ENCODE assay signal across 1 cellular context in the genomic region with DNA sequence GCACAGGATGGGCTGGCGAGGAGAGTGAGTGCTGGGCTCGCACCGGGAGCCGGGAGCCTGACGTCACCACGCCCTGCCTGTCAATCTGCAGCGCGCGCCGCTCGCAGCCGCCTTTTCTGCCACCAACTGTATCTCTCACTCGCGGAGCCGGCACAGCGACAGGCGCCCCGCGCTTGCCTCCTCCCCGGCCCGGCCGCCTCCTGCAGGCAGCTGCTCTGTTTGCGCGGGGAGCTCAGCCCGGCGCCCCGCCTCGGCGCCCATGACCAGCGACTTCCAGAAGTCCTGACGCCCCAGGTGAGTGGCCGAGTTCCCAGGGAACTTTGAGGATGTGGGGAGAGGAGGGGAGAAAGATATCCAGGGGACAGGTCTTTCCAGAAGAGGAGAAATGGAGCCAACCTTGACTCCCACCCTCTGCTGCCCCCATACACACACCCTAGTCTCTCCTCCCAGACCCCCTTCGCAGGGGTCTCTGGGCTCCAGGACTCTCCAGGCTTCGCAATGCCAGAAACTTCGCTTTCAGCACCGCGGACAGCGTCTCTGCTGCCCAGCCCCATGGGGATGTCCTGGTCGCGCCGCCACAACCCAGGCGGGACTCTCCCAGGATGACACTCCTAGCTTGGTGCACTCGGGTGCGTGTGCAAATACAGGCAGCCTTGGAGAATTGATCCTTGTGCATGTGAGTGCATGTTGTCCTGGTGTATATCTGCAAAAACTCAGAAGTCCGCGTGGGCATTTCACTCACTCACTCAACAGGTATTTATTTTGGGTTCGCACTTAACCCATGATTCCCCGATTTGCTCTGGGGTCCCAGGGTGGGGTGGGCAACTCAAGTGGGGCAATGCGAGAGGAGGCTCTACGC.
A peak's percentile ranks its signal among the peaks of the same experiment; 100 is the strongest.
TF ChIP-seq lines count a peak whose summit lies in the region.

A gene with protein sequence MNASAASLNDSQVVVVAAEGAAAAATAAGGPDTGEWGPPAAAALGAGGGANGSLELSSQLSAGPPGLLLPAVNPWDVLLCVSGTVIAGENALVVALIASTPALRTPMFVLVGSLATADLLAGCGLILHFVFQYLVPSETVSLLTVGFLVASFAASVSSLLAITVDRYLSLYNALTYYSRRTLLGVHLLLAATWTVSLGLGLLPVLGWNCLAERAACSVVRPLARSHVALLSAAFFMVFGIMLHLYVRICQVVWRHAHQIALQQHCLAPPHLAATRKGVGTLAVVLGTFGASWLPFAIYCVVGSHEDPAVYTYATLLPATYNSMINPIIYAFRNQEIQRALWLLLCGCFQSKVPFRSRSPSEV (plus strand): TSS at position 138 of the 859 bp plus-strand sequence. CDS start 802 bp downstream, outside the sequence.

TF ChIP-seq in WTC11, 78 proteins besides CTCF, POLR2A, EP300 and RAD21 (continued from another document and continues in another):
- TF ChIP-seq, protein P1, sequence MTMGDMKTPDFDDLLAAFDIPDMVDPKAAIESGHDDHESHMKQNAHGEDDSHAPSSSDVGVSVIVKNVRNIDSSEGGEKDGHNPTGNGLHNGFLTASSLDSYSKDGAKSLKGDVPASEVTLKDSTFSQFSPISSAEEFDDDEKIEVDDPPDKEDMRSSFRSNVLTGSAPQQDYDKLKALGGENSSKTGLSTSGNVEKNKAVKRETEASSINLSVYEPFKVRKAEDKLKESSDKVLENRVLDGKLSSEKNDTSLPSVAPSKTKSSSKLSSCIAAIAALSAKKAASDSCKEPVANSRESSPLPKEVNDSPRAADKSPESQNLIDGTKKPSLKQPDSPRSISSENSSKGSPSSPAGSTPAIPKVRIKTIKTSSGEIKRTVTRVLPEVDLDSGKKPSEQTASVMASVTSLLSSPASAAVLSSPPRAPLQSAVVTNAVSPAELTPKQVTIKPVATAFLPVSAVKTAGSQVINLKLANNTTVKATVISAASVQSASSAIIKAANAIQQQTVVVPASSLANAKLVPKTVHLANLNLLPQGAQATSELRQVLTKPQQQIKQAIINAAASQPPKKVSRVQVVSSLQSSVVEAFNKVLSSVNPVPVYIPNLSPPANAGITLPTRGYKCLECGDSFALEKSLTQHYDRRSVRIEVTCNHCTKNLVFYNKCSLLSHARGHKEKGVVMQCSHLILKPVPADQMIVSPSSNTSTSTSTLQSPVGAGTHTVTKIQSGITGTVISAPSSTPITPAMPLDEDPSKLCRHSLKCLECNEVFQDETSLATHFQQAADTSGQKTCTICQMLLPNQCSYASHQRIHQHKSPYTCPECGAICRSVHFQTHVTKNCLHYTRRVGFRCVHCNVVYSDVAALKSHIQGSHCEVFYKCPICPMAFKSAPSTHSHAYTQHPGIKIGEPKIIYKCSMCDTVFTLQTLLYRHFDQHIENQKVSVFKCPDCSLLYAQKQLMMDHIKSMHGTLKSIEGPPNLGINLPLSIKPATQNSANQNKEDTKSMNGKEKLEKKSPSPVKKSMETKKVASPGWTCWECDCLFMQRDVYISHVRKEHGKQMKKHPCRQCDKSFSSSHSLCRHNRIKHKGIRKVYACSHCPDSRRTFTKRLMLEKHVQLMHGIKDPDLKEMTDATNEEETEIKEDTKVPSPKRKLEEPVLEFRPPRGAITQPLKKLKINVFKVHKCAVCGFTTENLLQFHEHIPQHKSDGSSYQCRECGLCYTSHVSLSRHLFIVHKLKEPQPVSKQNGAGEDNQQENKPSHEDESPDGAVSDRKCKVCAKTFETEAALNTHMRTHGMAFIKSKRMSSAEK (CRISPR knock-in tag; IDR thresholded peaks at IDR 0.05; ENCODE audit: borderline replicate concordance): no peak
- no peak for TF ChIP-seq IRF2 (CRISPR knock-in tag; IDR thresholded peaks at IDR 0.05; ENCODE audit: borderline replicate concordance, low read depth)
- TF ChIP-seq CBFB (CRISPR knock-in tag; IDR thresholded peaks at IDR 0.05; ENCODE audit: low read depth): no peak
- TF ChIP-seq GTF2I (CRISPR knock-in tag; conservative IDR thresholded peaks at IDR 0.05): no peak
- peak; percentile 86 for TF ChIP-seq TEAD4 (CRISPR knock-in tag; IDR thresholded peaks at IDR 0.05)
- TF ChIP-seq, protein P2, sequence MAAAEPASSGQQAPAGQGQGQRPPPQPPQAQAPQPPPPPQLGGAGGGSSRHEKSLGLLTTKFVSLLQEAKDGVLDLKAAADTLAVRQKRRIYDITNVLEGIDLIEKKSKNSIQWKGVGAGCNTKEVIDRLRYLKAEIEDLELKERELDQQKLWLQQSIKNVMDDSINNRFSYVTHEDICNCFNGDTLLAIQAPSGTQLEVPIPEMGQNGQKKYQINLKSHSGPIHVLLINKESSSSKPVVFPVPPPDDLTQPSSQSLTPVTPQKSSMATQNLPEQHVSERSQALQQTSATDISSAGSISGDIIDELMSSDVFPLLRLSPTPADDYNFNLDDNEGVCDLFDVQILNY (CRISPR knock-in tag; IDR thresholded peaks at IDR 0.05): peak; percentile 57; the same call in 1 of the 2 replicates
- TF ChIP-seq, protein P3, sequence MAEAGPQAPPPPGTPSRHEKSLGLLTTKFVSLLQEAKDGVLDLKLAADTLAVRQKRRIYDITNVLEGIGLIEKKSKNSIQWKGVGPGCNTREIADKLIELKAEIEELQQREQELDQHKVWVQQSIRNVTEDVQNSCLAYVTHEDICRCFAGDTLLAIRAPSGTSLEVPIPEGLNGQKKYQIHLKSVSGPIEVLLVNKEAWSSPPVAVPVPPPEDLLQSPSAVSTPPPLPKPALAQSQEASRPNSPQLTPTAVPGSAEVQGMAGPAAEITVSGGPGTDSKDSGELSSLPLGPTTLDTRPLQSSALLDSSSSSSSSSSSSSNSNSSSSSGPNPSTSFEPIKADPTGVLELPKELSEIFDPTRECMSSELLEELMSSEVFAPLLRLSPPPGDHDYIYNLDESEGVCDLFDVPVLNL (CRISPR knock-in tag; IDR thresholded peaks at IDR 0.05; ENCODE audit: borderline replicate concordance, low read depth): no peak; the same call in 1 of the 2 replicates
- TF ChIP-seq ZNF317 (CRISPR knock-in tag; IDR thresholded peaks at IDR 0.05; ENCODE audit: borderline replicate concordance, low read depth): 0 out of 2 replicates have a peak, but pooled peaks have one; percentile 19
- TF ChIP-seq, protein P4, sequence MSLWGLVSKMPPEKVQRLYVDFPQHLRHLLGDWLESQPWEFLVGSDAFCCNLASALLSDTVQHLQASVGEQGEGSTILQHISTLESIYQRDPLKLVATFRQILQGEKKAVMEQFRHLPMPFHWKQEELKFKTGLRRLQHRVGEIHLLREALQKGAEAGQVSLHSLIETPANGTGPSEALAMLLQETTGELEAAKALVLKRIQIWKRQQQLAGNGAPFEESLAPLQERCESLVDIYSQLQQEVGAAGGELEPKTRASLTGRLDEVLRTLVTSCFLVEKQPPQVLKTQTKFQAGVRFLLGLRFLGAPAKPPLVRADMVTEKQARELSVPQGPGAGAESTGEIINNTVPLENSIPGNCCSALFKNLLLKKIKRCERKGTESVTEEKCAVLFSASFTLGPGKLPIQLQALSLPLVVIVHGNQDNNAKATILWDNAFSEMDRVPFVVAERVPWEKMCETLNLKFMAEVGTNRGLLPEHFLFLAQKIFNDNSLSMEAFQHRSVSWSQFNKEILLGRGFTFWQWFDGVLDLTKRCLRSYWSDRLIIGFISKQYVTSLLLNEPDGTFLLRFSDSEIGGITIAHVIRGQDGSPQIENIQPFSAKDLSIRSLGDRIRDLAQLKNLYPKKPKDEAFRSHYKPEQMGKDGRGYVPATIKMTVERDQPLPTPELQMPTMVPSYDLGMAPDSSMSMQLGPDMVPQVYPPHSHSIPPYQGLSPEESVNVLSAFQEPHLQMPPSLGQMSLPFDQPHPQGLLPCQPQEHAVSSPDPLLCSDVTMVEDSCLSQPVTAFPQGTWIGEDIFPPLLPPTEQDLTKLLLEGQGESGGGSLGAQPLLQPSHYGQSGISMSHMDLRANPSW (CRISPR knock-in tag; conservative IDR thresholded peaks at IDR 0.05; ENCODE audit: low read depth): no peak
- TF ChIP-seq SOX15 (CRISPR knock-in tag; IDR thresholded peaks at IDR 0.05): no peak
- TF ChIP-seq, protein P5, sequence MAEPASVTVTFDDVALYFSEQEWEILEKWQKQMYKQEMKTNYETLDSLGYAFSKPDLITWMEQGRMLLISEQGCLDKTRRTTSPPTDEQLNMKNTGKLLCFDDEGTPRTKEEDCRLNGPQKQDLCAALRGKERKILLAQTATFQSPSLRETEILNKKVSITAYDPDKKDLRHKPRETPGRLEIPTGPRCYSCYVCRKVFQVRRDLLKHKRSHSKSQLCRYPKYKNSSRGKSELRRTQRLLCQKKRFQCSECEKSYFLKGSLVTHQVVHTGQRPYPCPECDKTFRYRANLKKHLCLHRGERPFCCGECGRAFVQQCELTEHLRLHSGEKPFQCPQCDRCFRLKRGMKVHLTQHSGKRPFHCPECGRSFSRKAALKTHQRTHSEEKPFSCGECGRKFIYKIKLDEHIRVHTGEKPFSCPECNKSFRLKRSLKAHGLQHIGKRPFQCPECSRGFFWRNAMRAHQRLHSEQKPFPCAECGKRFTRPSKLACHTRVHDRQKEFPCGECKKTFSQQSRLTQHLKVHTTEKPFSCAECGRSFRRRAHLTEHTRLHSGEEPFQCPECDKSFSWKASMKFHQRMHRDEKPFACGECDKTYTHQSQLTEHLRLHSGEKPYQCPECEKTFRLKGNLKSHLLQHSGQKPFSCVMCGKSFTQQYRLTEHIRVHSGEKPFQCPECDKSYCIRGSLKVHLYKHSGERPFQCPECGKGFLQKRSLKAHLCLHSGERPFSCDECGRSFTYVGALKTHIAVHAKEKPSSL (CRISPR knock-in tag; conservative IDR thresholded peaks at IDR 0.05): no peak
- TF ChIP-seq, protein P6, sequence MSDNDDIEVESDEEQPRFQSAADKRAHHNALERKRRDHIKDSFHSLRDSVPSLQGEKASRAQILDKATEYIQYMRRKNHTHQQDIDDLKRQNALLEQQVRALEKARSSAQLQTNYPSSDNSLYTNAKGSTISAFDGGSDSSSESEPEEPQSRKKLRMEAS (CRISPR knock-in tag; IDR thresholded peaks at IDR 0.05): peak; percentile 28; the same call in 1 of the 2 replicates
- TF ChIP-seq FOXP1 (CRISPR knock-in tag; IDR thresholded peaks at IDR 0.05; ENCODE audit: borderline replicate concordance): peak; percentile 92
- TF ChIP-seq, protein P7, sequence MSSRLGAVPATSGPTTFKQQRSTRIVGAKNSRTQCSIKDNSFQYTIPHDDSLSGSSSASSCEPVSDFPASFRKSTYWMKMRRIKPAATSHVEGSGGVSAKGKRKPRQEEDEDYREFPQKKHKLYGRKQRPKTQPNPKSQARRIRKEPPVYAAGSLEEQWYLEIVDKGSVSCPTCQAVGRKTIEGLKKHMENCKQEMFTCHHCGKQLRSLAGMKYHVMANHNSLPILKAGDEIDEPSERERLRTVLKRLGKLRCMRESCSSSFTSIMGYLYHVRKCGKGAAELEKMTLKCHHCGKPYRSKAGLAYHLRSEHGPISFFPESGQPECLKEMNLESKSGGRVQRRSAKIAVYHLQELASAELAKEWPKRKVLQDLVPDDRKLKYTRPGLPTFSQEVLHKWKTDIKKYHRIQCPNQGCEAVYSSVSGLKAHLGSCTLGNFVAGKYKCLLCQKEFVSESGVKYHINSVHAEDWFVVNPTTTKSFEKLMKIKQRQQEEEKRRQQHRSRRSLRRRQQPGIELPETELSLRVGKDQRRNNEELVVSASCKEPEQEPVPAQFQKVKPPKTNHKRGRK (CRISPR knock-in tag; IDR thresholded peaks at IDR 0.05; ENCODE audit: borderline replicate concordance): 0 out of 2 replicates have a peak, but pooled peaks have one; percentile 67
- TF ChIP-seq ZNF232 (CRISPR knock-in tag; IDR thresholded peaks at IDR 0.05): peak; percentile 97
- 0 out of 2 replicates have a peak, but pooled peaks have one; percentile 28 for TF ChIP-seq GABPB1 (CRISPR knock-in tag; IDR thresholded peaks at IDR 0.05)
- TF ChIP-seq OVOL2 (CRISPR knock-in tag; IDR thresholded peaks at IDR 0.05; ENCODE audit: borderline replicate concordance): no peak
- TF ChIP-seq MYBL2 (CRISPR knock-in tag; IDR thresholded peaks at IDR 0.05): peak; percentile 72
- TF ChIP-seq, protein P8, sequence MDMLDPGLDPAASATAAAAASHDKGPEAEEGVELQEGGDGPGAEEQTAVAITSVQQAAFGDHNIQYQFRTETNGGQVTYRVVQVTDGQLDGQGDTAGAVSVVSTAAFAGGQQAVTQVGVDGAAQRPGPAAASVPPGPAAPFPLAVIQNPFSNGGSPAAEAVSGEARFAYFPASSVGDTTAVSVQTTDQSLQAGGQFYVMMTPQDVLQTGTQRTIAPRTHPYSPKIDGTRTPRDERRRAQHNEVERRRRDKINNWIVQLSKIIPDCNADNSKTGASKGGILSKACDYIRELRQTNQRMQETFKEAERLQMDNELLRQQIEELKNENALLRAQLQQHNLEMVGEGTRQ (CRISPR knock-in tag; IDR thresholded peaks at IDR 0.05): peak; percentile 33; the same call in 1 of the 2 replicates
- peak; percentile 80; the same call in 1 of the 2 replicates for TF ChIP-seq ZBTB21 (CRISPR knock-in tag; IDR thresholded peaks at IDR 0.05; ENCODE audit: borderline replicate concordance)
- TF ChIP-seq, protein P9, sequence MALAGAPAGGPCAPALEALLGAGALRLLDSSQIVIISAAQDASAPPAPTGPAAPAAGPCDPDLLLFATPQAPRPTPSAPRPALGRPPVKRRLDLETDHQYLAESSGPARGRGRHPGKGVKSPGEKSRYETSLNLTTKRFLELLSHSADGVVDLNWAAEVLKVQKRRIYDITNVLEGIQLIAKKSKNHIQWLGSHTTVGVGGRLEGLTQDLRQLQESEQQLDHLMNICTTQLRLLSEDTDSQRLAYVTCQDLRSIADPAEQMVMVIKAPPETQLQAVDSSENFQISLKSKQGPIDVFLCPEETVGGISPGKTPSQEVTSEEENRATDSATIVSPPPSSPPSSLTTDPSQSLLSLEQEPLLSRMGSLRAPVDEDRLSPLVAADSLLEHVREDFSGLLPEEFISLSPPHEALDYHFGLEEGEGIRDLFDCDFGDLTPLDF (CRISPR knock-in tag; IDR thresholded peaks at IDR 0.05): peak; percentile 70; the same call in 1 of the 2 replicates
- TF ChIP-seq ZNF121 (CRISPR knock-in tag; IDR thresholded peaks at IDR 0.05): peak; percentile 62
- TF ChIP-seq SMAD4 (CRISPR knock-in tag; IDR thresholded peaks at IDR 0.05): peak; percentile 55; the same call in 1 of the 2 replicates
- TF ChIP-seq, protein P10, sequence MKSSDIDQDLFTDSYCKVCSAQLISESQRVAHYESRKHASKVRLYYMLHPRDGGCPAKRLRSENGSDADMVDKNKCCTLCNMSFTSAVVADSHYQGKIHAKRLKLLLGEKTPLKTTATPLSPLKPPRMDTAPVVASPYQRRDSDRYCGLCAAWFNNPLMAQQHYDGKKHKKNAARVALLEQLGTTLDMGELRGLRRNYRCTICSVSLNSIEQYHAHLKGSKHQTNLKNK (CRISPR knock-in tag; IDR thresholded peaks at IDR 0.05): no peak
- peak; percentile 97 for TF ChIP-seq TEAD1 (CRISPR knock-in tag; IDR thresholded peaks at IDR 0.05)
- no peak; the same call in 1 of the 2 replicates for TF ChIP-seq CREM (CRISPR knock-in tag; IDR thresholded peaks at IDR 0.05)
- no peak for TF ChIP-seq ZNF671 (CRISPR knock-in tag; IDR thresholded peaks at IDR 0.05)
- TF ChIP-seq, protein P11, sequence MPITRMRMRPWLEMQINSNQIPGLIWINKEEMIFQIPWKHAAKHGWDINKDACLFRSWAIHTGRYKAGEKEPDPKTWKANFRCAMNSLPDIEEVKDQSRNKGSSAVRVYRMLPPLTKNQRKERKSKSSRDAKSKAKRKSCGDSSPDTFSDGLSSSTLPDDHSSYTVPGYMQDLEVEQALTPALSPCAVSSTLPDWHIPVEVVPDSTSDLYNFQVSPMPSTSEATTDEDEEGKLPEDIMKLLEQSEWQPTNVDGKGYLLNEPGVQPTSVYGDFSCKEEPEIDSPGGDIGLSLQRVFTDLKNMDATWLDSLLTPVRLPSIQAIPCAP (CRISPR knock-in tag; IDR thresholded peaks at IDR 0.05): 0 out of 2 replicates have a peak, but pooled peaks have one; percentile 90
- TF ChIP-seq ETV6 (CRISPR knock-in tag; IDR thresholded peaks at IDR 0.05): peak; percentile 60; the same call in 1 of the 2 replicates
- TF ChIP-seq, protein P12, sequence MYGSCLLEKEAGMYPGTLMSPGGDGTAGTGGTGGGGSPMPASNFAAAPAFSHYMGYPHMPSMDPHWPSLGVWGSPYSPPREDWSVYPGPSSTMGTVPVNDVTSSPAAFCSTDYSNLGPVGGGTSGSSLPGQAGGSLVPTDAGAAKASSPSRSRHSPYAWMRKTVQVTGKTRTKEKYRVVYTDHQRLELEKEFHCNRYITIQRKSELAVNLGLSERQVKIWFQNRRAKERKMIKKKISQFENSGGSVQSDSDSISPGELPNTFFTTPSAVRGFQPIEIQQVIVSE (CRISPR knock-in tag; IDR thresholded peaks at IDR 0.05; ENCODE audit: borderline replicate concordance): no peak
- TF ChIP-seq TP53 (CRISPR knock-in tag; IDR thresholded peaks at IDR 0.05): peak; percentile 90
- no peak for TF ChIP-seq RORB (CRISPR knock-in tag; IDR thresholded peaks at IDR 0.05)
